In the genomic region with DNA sequence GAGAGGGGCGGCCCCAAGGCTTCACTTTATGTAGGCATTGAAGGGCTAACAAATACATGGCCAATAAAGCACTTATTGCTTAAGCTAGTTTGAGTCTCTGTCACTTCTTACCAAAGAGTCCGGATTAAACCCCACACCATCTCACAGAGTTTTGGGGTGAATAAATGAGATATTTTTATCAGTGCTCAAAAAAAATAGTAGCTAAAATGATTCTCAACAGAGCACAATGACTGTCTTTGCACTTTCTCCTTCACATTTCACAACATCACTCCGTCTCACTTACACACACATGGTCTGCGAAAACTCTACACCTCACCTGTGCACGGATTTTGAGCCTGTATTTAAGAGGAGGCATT, we compare ENCODE assay signal across 1 cellular context.
TF ChIP-seq lines count a peak whose summit lies in the region.

No MANE protein-coding gene starts in this region.

TF ChIP-seq in HCT116, 20 proteins besides CTCF, POLR2A, EP300 and RAD21:
- TF ChIP-seq, protein P1, sequence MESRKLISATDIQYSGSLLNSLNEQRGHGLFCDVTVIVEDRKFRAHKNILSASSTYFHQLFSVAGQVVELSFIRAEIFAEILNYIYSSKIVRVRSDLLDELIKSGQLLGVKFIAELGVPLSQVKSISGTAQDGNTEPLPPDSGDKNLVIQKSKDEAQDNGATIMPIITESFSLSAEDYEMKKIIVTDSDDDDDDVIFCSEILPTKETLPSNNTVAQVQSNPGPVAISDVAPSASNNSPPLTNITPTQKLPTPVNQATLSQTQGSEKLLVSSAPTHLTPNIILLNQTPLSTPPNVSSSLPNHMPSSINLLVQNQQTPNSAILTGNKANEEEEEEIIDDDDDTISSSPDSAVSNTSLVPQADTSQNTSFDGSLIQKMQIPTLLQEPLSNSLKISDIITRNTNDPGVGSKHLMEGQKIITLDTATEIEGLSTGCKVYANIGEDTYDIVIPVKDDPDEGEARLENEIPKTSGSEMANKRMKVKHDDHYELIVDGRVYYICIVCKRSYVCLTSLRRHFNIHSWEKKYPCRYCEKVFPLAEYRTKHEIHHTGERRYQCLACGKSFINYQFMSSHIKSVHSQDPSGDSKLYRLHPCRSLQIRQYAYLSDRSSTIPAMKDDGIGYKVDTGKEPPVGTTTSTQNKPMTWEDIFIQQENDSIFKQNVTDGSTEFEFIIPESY (IDR thresholded peaks at IDR 0.05; ENCODE audit: extremely low read depth, insufficient replicate concordance, low read length) = no peak
- TF ChIP-seq ELF1 (IDR thresholded peaks at IDR 0.05; ENCODE audit: borderline replicate concordance, low read depth) (no peak), SRF (IDR thresholded peaks at IDR 0.05; ENCODE audit: low read depth) (no peak), JUND (IDR thresholded peaks at IDR 0.05) (no peak), POLR2AphosphoS5 (IDR thresholded peaks at IDR 0.05; ENCODE audit: low read depth, low read length) (no peak), EZH2 (IDR thresholded peaks at IDR 0.05) (no peak), TCF7L2 (IDR thresholded peaks at IDR 0.05; ENCODE audit: borderline replicate concordance, extremely low read depth, insufficient read depth, insufficient read length) (no peak), CEBPB (IDR thresholded peaks at IDR 0.05; ENCODE audit: low read depth) (no peak), SP1 (IDR thresholded peaks at IDR 0.05; ENCODE audit: low read depth) (no peak)
- TF ChIP-seq, protein P2, sequence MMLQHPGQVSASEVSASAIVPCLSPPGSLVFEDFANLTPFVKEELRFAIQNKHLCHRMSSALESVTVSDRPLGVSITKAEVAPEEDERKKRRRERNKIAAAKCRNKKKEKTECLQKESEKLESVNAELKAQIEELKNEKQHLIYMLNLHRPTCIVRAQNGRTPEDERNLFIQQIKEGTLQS (IDR thresholded peaks at IDR 0.05) = no peak
- TF ChIP-seq, protein P3, sequence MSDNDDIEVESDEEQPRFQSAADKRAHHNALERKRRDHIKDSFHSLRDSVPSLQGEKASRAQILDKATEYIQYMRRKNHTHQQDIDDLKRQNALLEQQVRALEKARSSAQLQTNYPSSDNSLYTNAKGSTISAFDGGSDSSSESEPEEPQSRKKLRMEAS (IDR thresholded peaks at IDR 0.05) = no peak
